In genomic region chr17:42535400-42536047, GRCh38 we compare ENCODE assay signal across 8 cellular contexts. TPM values are rescaled to one million over a fixed set of nuclear protein-coding genes. Genes with fewer than 3 reads are reported as not detected.
DNase-seq lines count a peak whose midpoint lies in the region; ATAC-seq and TF ChIP-seq lines count a peak whose summit lies in the region.

No MANE protein-coding gene starts in this region.

- H3K27me3 Mint-ChIP-seq in activated naive CD4-positive, alpha-beta T cell treated with anti-CD3 and anti-CD28 coated beads, Interleukin-2, amount 50 U/mL, for 24 hours = no peaks in the 10 kb centered on the region

- peak; percentile 26 for ATAC-seq in SK-N-SH treated with all-trans-retinoic acid at 6 μM for 48 hours
- peak; percentile 1 for ATAC-seq in sciatic nerve
- no peak for ATAC-seq in HG03457 (IDR thresholded peaks at IDR 0.05; ENCODE audit: unreplicated experiment)
- ATAC-seq in HG03354 (IDR thresholded peaks at IDR 0.05; ENCODE audit: poor library complexity, severe bottlenecking, unreplicated experiment) = no peak

- H3K27ac Mint-ChIP-seq in activated naive CD4-positive, alpha-beta T cell treated with anti-CD3 and anti-CD28 coated beads, Interleukin-2, amount 50 U/mL, for 24 hours = peak overlapping the region; percentile 79

- H3K4me1 Mint-ChIP-seq in activated naive CD4-positive, alpha-beta T cell treated with anti-CD3 and anti-CD28 coated beads, Interleukin-2, amount 50 U/mL, for 24 hours = peaks cover 45% of the 10 kb centered on the region

- intact Hi-C loops in sciatic nerve (cut with DNase I) = no loop called here

- peak overlapping the region; percentile 88 for H3K4me3 Mint-ChIP-seq in activated naive CD4-positive, alpha-beta T cell treated with anti-CD3 and anti-CD28 coated beads, Interleukin-2, amount 50 U/mL, for 24 hours

- peaks cover 3% of the 10 kb centered on the region for H3K36me3 Mint-ChIP-seq in activated naive CD4-positive, alpha-beta T cell treated with anti-CD3 and anti-CD28 coated beads, Interleukin-2, amount 50 U/mL, for 24 hours

- TF ChIP-seq CTCF in fibroblast of the aortic adventitia (IDR thresholded peaks at IDR 0.05; ENCODE audit: insufficient read depth, low read length) = no peak

- no peak for DNase-seq in activated naive CD4-positive, alpha-beta T cell (lab: John Stamatoyannopoulos, UW)
- no peak for DNase-seq in fibroblast of the aortic adventitia (ENCODE audit: low read depth)
- DNase-seq in sciatic nerve (ENCODE audit: low spot score) = no peak
- DNase-seq in NCI-H524 treated with DMSO at 0.1 percent for 48 hours (lab: John Stamatoyannopoulos, UW) = no peak

- no peaks in the 10 kb centered on the region for H3K9me3 Mint-ChIP-seq in activated naive CD4-positive, alpha-beta T cell treated with anti-CD3 and anti-CD28 coated beads, Interleukin-2, amount 50 U/mL, for 24 hours

- peak overlapping the region; percentile 83 for H3K4me3 ChIP-seq in fibroblast of the aortic adventitia (ENCODE audit: low read depth, low read length)

TF ChIP-seq in SK-N-SH treated with all-trans-retinoic acid at 6 μM for 48 hours, 23 proteins besides CTCF, POLR2A, EP300 and RAD21:
- TF ChIP-seq CREB5 (CRISPR knock-in tag; IDR thresholded peaks at IDR 0.05; ENCODE audit: low read depth) = peak; percentile 19; the same call in 1 of the 2 replicates
- no peak for TF ChIP-seq OSR1 (CRISPR knock-in tag; IDR thresholded peaks at IDR 0.05)
- TF ChIP-seq TOX (CRISPR knock-in tag; IDR thresholded peaks at IDR 0.05; ENCODE audit: borderline replicate concordance) = no peak

RNA-seq across cellular contexts. Expression of gene NAGLU, which starts 0.5 kb away (rescaled TPM):
- total RNA-seq in fibroblast of the aortic adventitia (ENCODE audit: low replicate concordance) = 28.9 and 41.8 TPM in 2 replicates
- total RNA-seq in sciatic nerve = 28.8 TPM

RNA-seq across cellular contexts. Expression of gene HSD17B1, which starts 17.2 kb away (rescaled TPM):
- 0.99 and 4.7 TPM in 2 replicates for total RNA-seq in fibroblast of the aortic adventitia (ENCODE audit: low replicate concordance)
- total RNA-seq in sciatic nerve = 2.4 TPM

RNA-seq across cellular contexts. Expression of gene COASY, which starts 26.4 kb away (rescaled TPM):
- 11.0 and 19.1 TPM in 2 replicates for total RNA-seq in fibroblast of the aortic adventitia (ENCODE audit: low replicate concordance)
- 45.2 TPM for total RNA-seq in sciatic nerve

RNA-seq across cellular contexts. Expression of gene MLX, which starts 31.4 kb away (rescaled TPM):
- total RNA-seq in fibroblast of the aortic adventitia (ENCODE audit: low replicate concordance) (10.5 and 41.8 TPM in 2 replicates), sciatic nerve (26.6 TPM)

RNA-seq across cellular contexts. Expression of gene PSMC3IP, which starts 42.0 kb away (rescaled TPM):
- total RNA-seq in fibroblast of the aortic adventitia (ENCODE audit: low replicate concordance) = 0.49 and 18.3 TPM in 2 replicates
- total RNA-seq in sciatic nerve = 5.9 TPM

Comparison
In these comparisons a context has a peak if more than half of its experiments do, and no peak if none do; other contexts are left out.
1. ATAC-seq: peak in SK-N-SH treated with all-trans-retinoic acid at 6 μM for 48 hours (single experiment) and sciatic nerve (single experiment); none in HG03457 (single experiment) and HG03354 (single experiment).